ENCODE assay signal across 25 cellular contexts in genomic region chr10:71354771-71355170, GRCh38. TPM values are rescaled to one million over a fixed set of nuclear protein-coding genes. Genes with fewer than 3 reads are reported as not detected.
DNase-seq lines count a peak whose midpoint lies in the region; ATAC-seq, FAIRE-seq and TF ChIP-seq lines count a peak whose summit lies in the region.
"Had no signal": no experiment of that assay in that cellular context is flagged by ENCODE, and none has a peak within 500 bp of the region (broad histone marks: within the 10 kb centered on the region; RNA-seq: fewer than 3 reads in every experiment).

No MANE protein-coding gene starts in this region.

- H3K4me1 Mint-ChIP-seq in neural crest cell: no peaks in the 10 kb centered on the region
- H3K4me1 Mint-ChIP-seq in naive thymus-derived CD4-positive, alpha-beta T cell: peaks cover 0 to 12% (median 0%) of the 10 kb centered on the region in 7 donors

- TF ChIP-seq EP300 in K562 (IDR thresholded peaks at IDR 0.05; ENCODE audit: low read length): no peak

- H3K27ac ChIP-seq in K562 (ENCODE audit: extremely low read depth, low read depth, low read length) (no peak overlapping the region), smooth muscle cell (ENCODE audit: low read depth) (no peak overlapping the region)
- H3K27ac ChIP-seq in naive thymus-derived CD4-positive, alpha-beta T cell (ENCODE audit: low read depth, low read length): no peak overlapping the region
- H3K27ac ChIP-seq: BLaER1, PC-9, SK-N-MC had no signal

- FAIRE-seq in K562 (lab: Jason Lieb, UNC): no peak
- FAIRE-seq: G401.6, GM12892 had no signal

- peak; percentile 10 for DNase-seq in HCEC 1CT
- no peak for DNase-seq in K562 (ENCODE audit: extremely low read depth in 1 of 4, low spot score in 3 of 4)
- no peak for DNase-seq in neural crest cell (ENCODE audit: low read depth, low spot score)
- DNase-seq in smooth muscle cell (lab: John Stamatoyannopoulos, UW; ENCODE audit: unreplicated experiment): no peak
- DNase-seq in naive thymus-derived CD4-positive, alpha-beta T cell: no peak
- no peak for DNase-seq in activated CD4-positive, CD25-positive, alpha-beta regulatory T cell treated with anti-CD3 and anti-CD28 coated beads, Interleukin-2, amount 50 U/mL, for 72 hours
- no peak for DNase-seq in NCI-H1694 (lab: John Stamatoyannopoulos, UW)
- DNase-seq: Caco-2; CD4-positive, alpha-beta memory T cell; DMS 273 treated with DMSO at 0.1 percent for 48 hours; DND-41; MM.1S; NCI-H1048; NCI-H1417 treated with DMSO at 0.1 percent for 48 hours; NCI-H187 treated with DMSO at 0.1 percent for 48 hours; NCI-H2107; NCI-H69; PC-9; RPMI8226; SHP77; SW 1271 had no signal

- H3K27ac Mint-ChIP-seq in neural crest cell (ENCODE audit: unreplicated experiment): peak overlapping the region; percentile 84
- no peak overlapping the region for H3K27ac Mint-ChIP-seq in naive thymus-derived CD4-positive, alpha-beta T cell
- H3K27ac Mint-ChIP-seq: CD4-positive, alpha-beta memory T cell had no signal

- POLR2A ChIA-PET in K562 (lab: Yijun Ruan, JAX): no interaction called here
- POLR2A ChIA-PET in naive thymus-derived CD4-positive, alpha-beta T cell (lab: Charles Lee): no interaction called here

- no peak for TF ChIP-seq POLR2A in K562 (conservative IDR thresholded peaks at IDR 0.05)

- no peak for TF ChIP-seq RAD21 in K562 (CRISPR knock-in tag; conservative IDR thresholded peaks at IDR 0.05 in 1 of 2, IDR thresholded peaks at IDR 0.05 in 1 of 2)

- H3K36me3 ChIP-seq in K562 (ENCODE audit: control insufficient read depth, insufficient read depth, low read length) (peaks cover 6% of the 10 kb centered on the region; the same call in 1 of the 3 replicates), smooth muscle cell (ENCODE audit: low read depth) (no peaks in the 10 kb centered on the region)
- H3K36me3 ChIP-seq in naive thymus-derived CD4-positive, alpha-beta T cell (ENCODE audit: control insufficient read depth in 2 of 3, insufficient read depth in 3 of 3, low read length in 3 of 3): peaks cover 0 to 71% (median 0%) of the 10 kb centered on the region in 3 experiments

- intact Hi-C loops in K562 (cut with micrococcal nuclease): no loop called here
- intact Hi-C loops in naive thymus-derived CD4-positive, alpha-beta T cell (cut with micrococcal nuclease): no loop called here

- no peak overlapping the region for H2AFZ ChIP-seq in K562 (ENCODE audit: low read depth, low read length)
- H2AFZ ChIP-seq in smooth muscle cell (ENCODE audit: low read depth): no peak overlapping the region
- H2AFZ ChIP-seq: PC-9 had no signal

- no peak overlapping the region; a peak in 1 of 4 replicates for H3K9ac ChIP-seq in K562 (ENCODE audit: insufficient read depth in 1 of 2, low read depth in 2 of 2, low read length in 2 of 2)
- H3K9ac ChIP-seq in smooth muscle cell (ENCODE audit: low read depth): no peak overlapping the region
- H3K9ac ChIP-seq: BLaER1 had no signal

- 34% methylated on average over 7 of the region's 7 CpGs for WGBS in K562 (ENCODE audit: insufficient coverage, low coverage, missing lambda C conversion rate)
- WGBS in smooth muscle cell (ENCODE audit: low lambda C conversion rate): 69% methylated on average over 7 of the region's 7 CpGs

- CTCF ChIA-PET in K562 (lab: Yijun Ruan, JAX; ENCODE audit: low intra/inter-chr PET ratio): no interaction called here
- CTCF ChIA-PET in naive thymus-derived CD4-positive, alpha-beta T cell (lab: Charles Lee): no interaction called here

- no peak overlapping the region for H3K4me3 Mint-ChIP-seq in neural crest cell
- no peak overlapping the region for H3K4me3 Mint-ChIP-seq in naive thymus-derived CD4-positive, alpha-beta T cell
- H3K4me3 Mint-ChIP-seq: CD4-positive, alpha-beta memory T cell had no signal

- no peaks in the 10 kb centered on the region for H4K20me1 ChIP-seq in K562 (replicated peaks; ENCODE audit: control insufficient read depth, insufficient read depth, low read length)
- no peaks in the 10 kb centered on the region for H4K20me1 ChIP-seq in smooth muscle cell (ENCODE audit: low read depth)

- ATAC-seq in K562: no peak
- no peak for ATAC-seq in naive thymus-derived CD4-positive, alpha-beta T cell

- H3K4me1 ChIP-seq in K562 (replicated peaks in 1 of 2; ENCODE audit: control insufficient read depth in 2 of 2, insufficient read depth in 2 of 2, low read length in 2 of 2): peaks cover 21 to 22% of the 10 kb centered on the region in 2 experiments
- H3K4me1 ChIP-seq in smooth muscle cell (ENCODE audit: low read depth): no peaks in the 10 kb centered on the region
- no peaks in the 10 kb centered on the region for H3K4me1 ChIP-seq in naive thymus-derived CD4-positive, alpha-beta T cell (ENCODE audit: control insufficient read depth in 2 of 2, insufficient read depth in 2 of 2, low read length in 2 of 2)
- H3K4me1 ChIP-seq: BLaER1 had no signal

- H3K36me3 Mint-ChIP-seq in neural crest cell (ENCODE audit: low read depth): no peaks in the 10 kb centered on the region
- H3K36me3 Mint-ChIP-seq in naive thymus-derived CD4-positive, alpha-beta T cell: peaks cover 0 to 59% (median 10%) of the 10 kb centered on the region in 5 donors

- no peak overlapping the region for H3K4me2 ChIP-seq in K562 (ENCODE audit: insufficient read depth, low read length)
- H3K4me2 ChIP-seq in smooth muscle cell: no peak overlapping the region
- H3K4me2 ChIP-seq: BLaER1, PC-9 had no signal

- TF ChIP-seq CTCF in K562 (IDR thresholded peaks at IDR 0.05 in 2 of 3, conservative IDR thresholded peaks at IDR 0.05 in 1 of 3; ENCODE audit: insufficient read depth in 2 of 3, low read depth in 1 of 3, low read length in 3 of 3): no peak
- no peak for TF ChIP-seq CTCF in neural crest cell (conservative IDR thresholded peaks at IDR 0.05)
- no peak for TF ChIP-seq CTCF in smooth muscle cell (IDR thresholded peaks at IDR 0.05; ENCODE audit: borderline replicate concordance, insufficient read depth, poor library complexity, severe bottlenecking)

- no peaks in the 10 kb centered on the region for H3K9me3 ChIP-seq in K562 (replicated peaks; ENCODE audit: control insufficient read depth, insufficient read depth, low read depth, low read length)
- H3K9me3 ChIP-seq in smooth muscle cell (replicated peaks; ENCODE audit: low read depth): no peaks in the 10 kb centered on the region
- H3K9me3 ChIP-seq in naive thymus-derived CD4-positive, alpha-beta T cell (ENCODE audit: control insufficient read depth in 2 of 3, low read length in 3 of 3): no peaks in the 10 kb centered on the region
- H3K9me3 ChIP-seq: BLaER1, Caco-2 had no signal

- H3K27me3 ChIP-seq in K562 (ENCODE audit: control insufficient read depth in 2 of 2, insufficient read depth in 2 of 2, low read length in 2 of 2): no peaks in the 10 kb centered on the region
- no peaks in the 10 kb centered on the region for H3K27me3 ChIP-seq in smooth muscle cell (ENCODE audit: low read depth)
- no peaks in the 10 kb centered on the region for H3K27me3 ChIP-seq in naive thymus-derived CD4-positive, alpha-beta T cell (ENCODE audit: control insufficient read depth in 2 of 2, insufficient read depth in 2 of 2, low read length in 2 of 2)
- H3K27me3 ChIP-seq: BLaER1 had no signal

- H3K9me1 ChIP-seq in K562 (ENCODE audit: control insufficient read depth, insufficient read depth, low read length): no peaks in the 10 kb centered on the region

- H3K79me2 ChIP-seq in K562 (ENCODE audit: control insufficient read depth, insufficient read depth, low read length): no peaks in the 10 kb centered on the region
- no peaks in the 10 kb centered on the region for H3K79me2 ChIP-seq in smooth muscle cell (ENCODE audit: low read depth)

- no peaks in the 10 kb centered on the region for H3F3A ChIP-seq in smooth muscle cell (ENCODE audit: low read depth)

- BruUV-seq in K562 (replicated peaks; lab: Mats Ljungman, UMichigan): no TSS peak

- H3K9me3 Mint-ChIP-seq in neural crest cell: no peaks in the 10 kb centered on the region
- H3K9me3 Mint-ChIP-seq in naive thymus-derived CD4-positive, alpha-beta T cell: no peaks in the 10 kb centered on the region
- H3K9me3 Mint-ChIP-seq: CD4-positive, alpha-beta memory T cell had no signal

- no peaks in the 10 kb centered on the region for H3K27me3 Mint-ChIP-seq in neural crest cell (ENCODE audit: low read depth)
- H3K27me3 Mint-ChIP-seq in naive thymus-derived CD4-positive, alpha-beta T cell: no peaks in the 10 kb centered on the region
- H3K27me3 Mint-ChIP-seq: CD4-positive, alpha-beta memory T cell had no signal

- H3K4me3 ChIP-seq in K562 (no peak overlapping the region), smooth muscle cell (no peak overlapping the region)
- H3K4me3 ChIP-seq in naive thymus-derived CD4-positive, alpha-beta T cell (ENCODE audit: low read length): no peak overlapping the region
- H3K4me3 ChIP-seq: BLaER1, PC-9, SK-N-MC had no signal

- in situ Hi-C loops in K562 (cut with MboI): no loop called here

RNA-seq across cellular contexts. Expression of gene SLC29A3, which starts 35.7 kb away (rescaled TPM):
- total RNA-seq in K562 (2011; cell fraction: chromatin; rRNA removed; ENCODE audit: low replicate concordance): 5.7 and 14.0 TPM in 2 replicates
- total RNA-seq in K562 (2011; cell fraction: nucleolus; rRNA removed): 13.4 and 15.0 TPM in 2 replicates
- 11.0 and 15.7 TPM in 2 replicates for total RNA-seq in K562 (2011; cell fraction: nucleoplasm; rRNA removed)
- 2.1 and 4.5 TPM in 2 replicates for total RNA-seq in K562 (2014; rRNA removed)
- total RNA-seq in K562 (2014; rRNA removed; fragmentation: Illumina TruSeq; extraction: Trizol): 2.8 TPM in 2 replicates
- total RNA-seq in K562 (2015; rRNA removed; fragmentation: Illumina TruSeq; extraction: Trizol): 3.2 and 3.6 TPM in 2 replicates
- total RNA-seq in K562 (2021): 8.2 and 8.5 TPM in 2 replicates
- 4.1 and 7.1 TPM in 2 replicates for polyA plus RNA-seq in K562 (2011; rRNA removed)
- 7.9 and 15.0 TPM in 2 replicates for polyA plus RNA-seq in K562 (2011; cell fraction: cytosol; rRNA removed)
- 5.0 and 7.3 TPM in 2 replicates for polyA plus RNA-seq in K562 (2011; cell fraction: nucleus; rRNA removed)
- 8.2 and 10.4 TPM in 2 replicates for polyA plus RNA-seq in K562 (2012)
- 10.5 and 10.7 TPM in 2 replicates for polyA plus RNA-seq in K562 (2014; fragmentation: Illumina TruSeq; extraction: Trizol)
- 10 to 100 TPM in 1 of 2 experiments, 1 to 10 TPM in 1; 6.3 to 10.3 TPM for polyA plus RNA-seq in K562 (2014; fragmentation: Nextera tagmentation; extraction: Ambion mirVana)
- polyA plus RNA-seq in K562 (2014; rRNA removed): 4.5 and 4.6 TPM in 2 replicates
- 5.9 and 6.1 TPM in 2 replicates for polyA minus RNA-seq in K562 (2011; rRNA and poly(A)+ RNA removed)
- 6.7 and 9.5 TPM in 2 replicates for polyA minus RNA-seq in K562 (2011; cell fraction: cytosol; rRNA and poly(A)+ RNA removed)
- polyA minus RNA-seq in K562 (2011; cell fraction: nucleus; rRNA and poly(A)+ RNA removed): 5.0 and 5.7 TPM in 2 replicates
- total RNA-seq in neural crest cell: 5.3 and 6.0 TPM in 2 replicates
- 2.9 and 3.6 TPM in 2 replicates for total RNA-seq in smooth muscle cell
- 4.8 and 7.1 TPM in 2 replicates for polyA plus RNA-seq in smooth muscle cell
- total RNA-seq in naive thymus-derived CD4-positive, alpha-beta T cell: 1 to 10 TPM; 3.5 to 7.2 (median 5.1) TPM
- polyA plus RNA-seq in naive thymus-derived CD4-positive, alpha-beta T cell: 10 to 100 TPM in 1 of 2 donors, 1 to 10 TPM in 1; 4.8 to 11.2 TPM

RNA-seq across cellular contexts. Expression of gene CDH23, which starts 41.9 kb away (rescaled TPM):
- total RNA-seq in K562 (2011; cell fraction: chromatin; rRNA removed; ENCODE audit: low replicate concordance): 0.32 and 1.6 TPM in 2 replicates
- total RNA-seq in K562 (2011; cell fraction: nucleolus; rRNA removed): 0.50 and 0.66 TPM in 2 replicates
- 0.22 and 0.84 TPM in 2 replicates for total RNA-seq in K562 (2011; cell fraction: nucleoplasm; rRNA removed)
- 0.29 and 0.45 TPM in 2 replicates for total RNA-seq in K562 (2014; rRNA removed)
- total RNA-seq in K562 (2014; rRNA removed; fragmentation: Illumina TruSeq; extraction: Trizol): 0.41 and 0.47 TPM in 2 replicates
- 0.18 and 0.34 TPM in 2 replicates for total RNA-seq in K562 (2015; rRNA removed; fragmentation: Illumina TruSeq; extraction: Trizol)
- total RNA-seq in K562 (2021): 0.47 and 0.53 TPM in 2 replicates
- 0.15 and 0.71 TPM in 2 replicates for polyA plus RNA-seq in K562 (2011; rRNA removed)
- polyA plus RNA-seq in K562 (2011; cell fraction: cytosol; rRNA removed): 0.12 and 1.1 TPM in 2 replicates
- polyA plus RNA-seq in K562 (2011; cell fraction: nucleus; rRNA removed): 0.67 and 3.2 TPM in 2 replicates
- polyA plus RNA-seq in K562 (2012): 0.42 and 0.94 TPM in 2 replicates
- 0.24 and 0.61 TPM in 2 replicates for polyA plus RNA-seq in K562 (2014; fragmentation: Illumina TruSeq; extraction: Trizol)
- polyA plus RNA-seq in K562 (2014; fragmentation: Nextera tagmentation; extraction: Ambion mirVana): under 1 TPM; 0.34 to 0.36 TPM
- polyA plus RNA-seq in K562 (2014; rRNA removed): 0.43 and 1.2 TPM in 2 replicates
- polyA minus RNA-seq in K562 (2011; rRNA and poly(A)+ RNA removed): 0.42 TPM in 1 of 2 replicates, not detected in the other
- 0.95 TPM in 1 of 2 replicates, not detected in the other for polyA minus RNA-seq in K562 (2011; cell fraction: cytosol; rRNA and poly(A)+ RNA removed)
- polyA minus RNA-seq in K562 (2011; cell fraction: nucleus; rRNA and poly(A)+ RNA removed): 0.44 and 0.54 TPM in 2 replicates
- 2.0 and 2.6 TPM in 2 replicates for total RNA-seq in neural crest cell
- 0.99 and 1.7 TPM in 2 replicates for total RNA-seq in smooth muscle cell
- 0.67 and 2.5 TPM in 2 replicates for polyA plus RNA-seq in smooth muscle cell
- 10 to 100 TPM in 2 of 5 experiments, 1 to 10 TPM in 3; 3.5 to 18.3 (median 8.1) TPM for total RNA-seq in naive thymus-derived CD4-positive, alpha-beta T cell
- polyA plus RNA-seq in naive thymus-derived CD4-positive, alpha-beta T cell: 1 to 10 TPM; 1.1 to 4.1 TPM
